Comparison of ENCODE assay signal across 8 cellular contexts in the genomic region with DNA sequence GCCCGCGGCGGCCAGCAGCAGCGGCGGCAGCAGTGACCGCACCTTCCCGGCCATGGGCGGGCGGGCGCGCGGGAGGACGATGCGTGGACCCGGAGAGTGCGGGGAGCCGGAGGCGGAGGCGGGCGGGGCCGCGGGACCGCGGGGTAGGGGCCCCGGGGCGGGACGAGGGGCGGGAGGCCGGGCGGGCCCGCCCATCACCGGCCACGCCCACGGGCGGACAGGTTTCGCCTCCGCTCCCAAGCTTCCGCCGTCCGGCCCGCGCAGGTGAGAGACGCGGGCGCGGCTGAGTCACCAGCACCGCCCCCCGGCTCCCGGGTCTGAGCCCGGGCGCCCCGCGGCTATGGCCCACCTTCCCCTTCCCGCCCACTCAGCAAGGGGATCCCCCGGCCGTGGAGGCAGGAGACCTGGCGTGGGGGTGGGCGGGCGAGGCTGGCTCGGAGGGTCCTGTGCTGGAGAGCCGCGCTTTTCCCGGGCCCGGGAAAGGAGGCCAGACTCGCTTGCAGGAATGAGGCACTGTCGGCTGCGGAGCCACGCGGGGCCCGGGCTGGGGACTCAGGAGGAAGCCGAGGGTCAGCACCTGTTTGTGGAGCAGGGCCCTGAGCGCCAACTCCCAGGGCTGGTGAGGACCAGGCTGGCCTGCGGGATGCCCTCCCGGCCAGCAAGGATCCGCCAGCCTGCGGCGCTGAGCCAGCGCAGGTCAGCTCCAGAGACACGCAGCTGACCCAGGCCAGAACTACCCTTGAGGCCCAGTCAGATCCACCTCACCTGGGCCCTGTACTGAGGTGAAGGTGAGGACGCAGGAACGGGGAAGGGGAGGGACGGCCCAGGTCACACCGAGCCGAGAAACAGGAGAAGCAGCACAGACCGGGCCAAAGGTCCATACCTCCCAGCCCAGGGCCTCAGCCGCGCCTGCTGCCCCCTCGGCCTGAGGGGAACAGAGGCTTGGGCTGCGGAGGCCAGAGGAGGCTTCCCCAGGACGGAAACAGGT. TPM values are rescaled to one million over a fixed set of nuclear protein-coding genes. Genes with fewer than 3 reads are reported as not detected.
DNase-seq lines count a peak whose midpoint lies in the region; ATAC-seq and TF ChIP-seq lines count a peak whose summit lies in the region.

A gene (minus strand): TSS at position 118 of the 988 bp plus-strand sequence. CDS start 64 bp downstream, at position 54.

- peak within 1 kb of the TSS; percentile 9 for H3K4me3 Mint-ChIP-seq in dendritic cell treated with granulocyte-macrophage colony-stimulating factor and Interleukin-4, amounts not matched to agents 40 ng/mL and 50 ng/mL, for 4 days
- no peak within 1 kb of the TSS for H3K4me3 Mint-ChIP-seq in nephron progenitor cell

- intact Hi-C loops in dendritic cell treated with granulocyte-macrophage colony-stimulating factor and Interleukin-4, amounts not matched to agents 40 ng/mL and 50 ng/mL, for 4 days (cut with micrococcal nuclease): no loop called here
- intact Hi-C loops in uterus (cut with DNase I; ENCODE audit: low total_unique reads): no loop called here

- TF ChIP-seq POLR2A in uterus (IDR thresholded peaks at IDR 0.05): no peak

- TF ChIP-seq CTCF in GM20000 (IDR thresholded peaks at IDR 0.05; ENCODE audit: extremely low read depth, missing control alignments) (no peak), nephron progenitor cell (IDR thresholded peaks at IDR 0.05) (no peak), uterus (IDR thresholded peaks at IDR 0.05) (no peak)

- H3K36me3 ChIP-seq in NT2/D1 (ENCODE audit: insufficient read depth, insufficient read length, low read length) (no peaks in the 10 kb centered on the region), uterus (no peaks in the 10 kb centered on the region)

- H3K4me1 ChIP-seq in NT2/D1 (ENCODE audit: insufficient read depth, insufficient read length) (peaks cover 29% of the 10 kb centered on the region), uterus (peaks cover 6 to 29% of the 10 kb centered on the region in 2 donors)

- peak within 1 kb of the TSS in 1 of 2 donors; percentile 65 for H3K27ac ChIP-seq in uterus

- H3K9me3 Mint-ChIP-seq in dendritic cell treated with granulocyte-macrophage colony-stimulating factor and Interleukin-4, amounts not matched to agents 40 ng/mL and 50 ng/mL, for 4 days: no peaks in the 10 kb centered on the region
- H3K9me3 Mint-ChIP-seq in nephron progenitor cell: no peaks in the 10 kb centered on the region

- H3K27me3 Mint-ChIP-seq in dendritic cell treated with granulocyte-macrophage colony-stimulating factor and Interleukin-4, amounts not matched to agents 40 ng/mL and 50 ng/mL, for 4 days: peaks cover 82% of the 10 kb centered on the region
- H3K27me3 Mint-ChIP-seq in nephron progenitor cell (ENCODE audit: low read depth, poor library complexity): peaks cover 94% of the 10 kb centered on the region

- peaks cover 65% of the 10 kb centered on the region for H3K27me3 ChIP-seq in NT2/D1 (ENCODE audit: insufficient read depth, insufficient read length)
- H3K27me3 ChIP-seq in uterus: peaks cover 5% of the 10 kb centered on the region in 2 donors

- H3K9me3 ChIP-seq in NT2/D1 (ENCODE audit: insufficient read depth, low read length) (no peaks in the 10 kb centered on the region), uterus (no peaks in the 10 kb centered on the region)

- H3K9ac ChIP-seq in NT2/D1 (ENCODE audit: insufficient read length, low read depth): peak within 1 kb of the TSS; percentile 76

- DNase-seq in GM20000 (ENCODE audit: low spot score) (peak; percentile 86), NT2/D1 (ENCODE audit: low read depth, low spot score) (no peak), nephron progenitor cell (peak; percentile 51), uterus (no peak)

- H3K36me3 Mint-ChIP-seq in dendritic cell treated with granulocyte-macrophage colony-stimulating factor and Interleukin-4, amounts not matched to agents 40 ng/mL and 50 ng/mL, for 4 days (ENCODE audit: low read depth): no peaks in the 10 kb centered on the region
- no peaks in the 10 kb centered on the region for H3K36me3 Mint-ChIP-seq in nephron progenitor cell (ENCODE audit: low read depth)

- H3K4me3 ChIP-seq in NT2/D1 (ENCODE audit: insufficient read length, low read depth) (peak within 1 kb of the TSS; percentile 49), uterus (peak within 1 kb of the TSS in 1 of 2 donors; percentile 19)

- no peak for ATAC-seq in HG03280 (IDR thresholded peaks at IDR 0.05; ENCODE audit: unreplicated experiment)
- no peak for ATAC-seq in HG02571 (IDR thresholded peaks at IDR 0.05; ENCODE audit: unreplicated experiment)
- no peak for ATAC-seq in HG03457 (IDR thresholded peaks at IDR 0.05; ENCODE audit: unreplicated experiment)

- peaks cover 6% of the 10 kb centered on the region for H3K4me1 Mint-ChIP-seq in dendritic cell treated with granulocyte-macrophage colony-stimulating factor and Interleukin-4, amounts not matched to agents 40 ng/mL and 50 ng/mL, for 4 days (ENCODE audit: low read depth)
- H3K4me1 Mint-ChIP-seq in nephron progenitor cell: no peaks in the 10 kb centered on the region

- H3K27ac Mint-ChIP-seq in dendritic cell treated with granulocyte-macrophage colony-stimulating factor and Interleukin-4, amounts not matched to agents 40 ng/mL and 50 ng/mL, for 4 days: no peak within 1 kb of the TSS
- no peak within 1 kb of the TSS for H3K27ac Mint-ChIP-seq in nephron progenitor cell

RNA-seq across cellular contexts. Expression of the gene that starts here (rescaled TPM):
- 10 to 100 TPM in 1 of 4 donors, 1 to 10 TPM in 1, not detected in 2; 2.4 to 11.5 TPM for total RNA-seq in uterus

Comparison
In these comparisons a context has a peak if more than half of its experiments do, and no peak if none do; other contexts are left out.
1. DNase-seq: peak in GM20000 (single experiment) and nephron progenitor cell (single experiment); none in NT2/D1 (single experiment) and uterus (0 of 2).